In the genomic region with DNA sequence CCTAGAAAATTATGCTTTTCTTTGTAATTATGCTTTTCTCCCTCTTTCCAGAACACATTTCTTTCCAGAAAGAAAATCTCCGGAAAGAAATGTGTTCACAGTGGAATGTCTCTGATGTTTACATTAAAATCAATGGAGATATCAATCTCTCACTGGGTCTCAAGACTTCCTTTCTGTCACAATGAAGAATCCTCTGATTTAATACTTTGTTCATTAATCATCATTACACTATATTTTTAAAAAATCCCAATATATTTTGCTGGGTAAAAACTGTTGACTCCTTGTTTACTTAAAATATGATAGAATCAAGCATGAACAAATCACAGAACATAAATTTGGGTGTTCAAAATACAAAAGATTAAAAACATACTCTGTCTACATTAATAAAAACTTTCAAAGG, we compare ENCODE assay signal across 19 cellular contexts. TPM values are rescaled to one million over a fixed set of nuclear protein-coding genes. Genes with fewer than 3 reads are reported as not detected.
DNase-seq lines count a peak whose midpoint lies in the region; ATAC-seq and TF ChIP-seq lines count a peak whose summit lies in the region.
"Had no signal": no experiment of that assay in that cellular context is flagged by ENCODE, and none has a peak within 500 bp of the region (broad histone marks: within the 10 kb centered on the region; RNA-seq: fewer than 3 reads in every experiment).

No MANE protein-coding gene starts in this region.

- CTCF ChIA-PET in PC-9 (lab: Charles Lee), result no interaction called here
- CTCF ChIA-PET in activated naive CD4-positive, alpha-beta T cell treated with anti-CD3 and anti-CD28 coated beads for 36 hours (lab: Charles Lee), result interaction anchor here (0.6 to 0.7 kb wide), 2 partner anchors 165 to 351 kb away, joined by 3 read pairs; no protein-coding TSS in a partner anchor

- H3K4me3 ChIP-seq in PC-9 (no peak overlapping the region), ovary (no peak overlapping the region), esophagus muscularis mucosa (no peak overlapping the region)
- H3K4me3 ChIP-seq: GM23338, K562 had no signal

- H3K36me3 ChIP-seq in PC-9 (ENCODE audit: low read depth) (no peaks in the 10 kb centered on the region), ovary (no peaks in the 10 kb centered on the region), esophagus muscularis mucosa (no peaks in the 10 kb centered on the region)

- H3K4me1 Mint-ChIP-seq in osteocyte (ENCODE audit: unreplicated experiment), result peaks cover 10% of the 10 kb centered on the region
- H3K4me1 Mint-ChIP-seq in activated naive CD4-positive, alpha-beta T cell treated with anti-CD3 and anti-CD28 coated beads for 36 hours (ENCODE audit: low read depth), result peaks cover 5% of the 10 kb centered on the region

- BruUV-seq in PC-9 (replicated peaks; lab: Mats Ljungman, UMichigan), result no TSS peak

- intact Hi-C loops in PC-9 (cut with micrococcal nuclease; ENCODE audit: unreplicated experiment) (no loop called here), ovary (cut with DNase I) (no loop called here), esophagus muscularis mucosa (cut with DNase I) (no loop called here)
- intact Hi-C loops in activated naive CD4-positive, alpha-beta T cell treated with anti-CD3 and anti-CD28 coated beads for 36 hours (cut with micrococcal nuclease), result no loop called here

- H3K9me3 ChIP-seq in PC-9 (ENCODE audit: insufficient read depth, low read depth) (no peaks in the 10 kb centered on the region), ovary (no peaks in the 10 kb centered on the region), esophagus muscularis mucosa (no peaks in the 10 kb centered on the region)
- H3K9me3 ChIP-seq: Caco-2 had no signal

- no peaks in the 10 kb centered on the region for H3K9me2 ChIP-seq in PC-9 (ENCODE audit: insufficient read depth)

- H3K27ac ChIP-seq in PC-9 (no peak overlapping the region), ovary (no peak overlapping the region), esophagus muscularis mucosa (replicated peaks in 1 of 4) (no peak overlapping the region)
- H3K27ac ChIP-seq: C4-2B, HL-60 had no signal

- H4K20me1 ChIP-seq in PC-9 (ENCODE audit: insufficient read depth), result no peaks in the 10 kb centered on the region

- ATAC-seq in GM19035 (IDR thresholded peaks at IDR 0.05; ENCODE audit: unreplicated experiment), result no peak
- ATAC-seq: GM23338, K562 had no signal

- no peaks in the 10 kb centered on the region for H3F3A ChIP-seq in PC-9 (ENCODE audit: insufficient read depth, low read depth)

- no peak overlapping the region for H3K4me3 Mint-ChIP-seq in osteocyte (ENCODE audit: unreplicated experiment)
- H3K4me3 Mint-ChIP-seq in activated naive CD4-positive, alpha-beta T cell treated with anti-CD3 and anti-CD28 coated beads for 36 hours, result no peak overlapping the region
- H3K4me3 Mint-ChIP-seq: CD4-positive, alpha-beta T cell; GM23338 had no signal

- H2AFZ ChIP-seq in PC-9, result 0 out of 2 replicates have a peak overlapping the region, but pooled peaks have one; percentile 6

- TF ChIP-seq POLR2A in ovary (IDR thresholded peaks at IDR 0.05) (no peak), esophagus muscularis mucosa (IDR thresholded peaks at IDR 0.05; ENCODE audit: low read depth) (no peak)

- H3K9me3 Mint-ChIP-seq in osteocyte (ENCODE audit: unreplicated experiment), result no peaks in the 10 kb centered on the region
- H3K9me3 Mint-ChIP-seq in activated naive CD4-positive, alpha-beta T cell treated with anti-CD3 and anti-CD28 coated beads for 36 hours, result no peaks in the 10 kb centered on the region
- H3K9me3 Mint-ChIP-seq: CD4-positive, alpha-beta T cell had no signal

- peak overlapping the region; percentile 16 for H3K27ac Mint-ChIP-seq in osteocyte (ENCODE audit: unreplicated experiment)
- H3K27ac Mint-ChIP-seq in activated naive CD4-positive, alpha-beta T cell treated with anti-CD3 and anti-CD28 coated beads for 36 hours, result no peak overlapping the region
- H3K27ac Mint-ChIP-seq: CD4-positive, alpha-beta T cell; GM23338 had no signal

- TF ChIP-seq CTCF in PC-9 (conservative IDR thresholded peaks at IDR 0.05), result no peak
- no peak for TF ChIP-seq CTCF in osteocyte (IDR thresholded peaks at IDR 0.05)
- TF ChIP-seq CTCF in ovary (IDR thresholded peaks at IDR 0.05), result no peak
- TF ChIP-seq CTCF in esophagus muscularis mucosa (IDR thresholded peaks at IDR 0.05), result no peak

- POLR2A ChIA-PET in PC-9 (lab: Charles Lee; ENCODE audit: unreplicated experiment), result no interaction called here

- no peak for TF ChIP-seq EP300 in ovary (IDR thresholded peaks at IDR 0.05)
- no peak for TF ChIP-seq EP300 in esophagus muscularis mucosa (IDR thresholded peaks at IDR 0.05)

- no peaks in the 10 kb centered on the region for H3K79me2 ChIP-seq in PC-9 (ENCODE audit: low read depth)

- H3K36me3 Mint-ChIP-seq in osteocyte (ENCODE audit: unreplicated experiment), result no peaks in the 10 kb centered on the region
- H3K36me3 Mint-ChIP-seq in activated naive CD4-positive, alpha-beta T cell treated with anti-CD3 and anti-CD28 coated beads for 36 hours (ENCODE audit: low read depth), result no peaks in the 10 kb centered on the region

- 80 to 84% (median 83%) methylated on average over 1 of the region's 1 CpG for WGBS in ovary, 3 donors
- WGBS in esophagus muscularis mucosa, result 50% methylated on average over 1 of the region's 1 CpG

- H3K27me3 ChIP-seq in PC-9 (ENCODE audit: insufficient read depth, low read depth), result no peaks in the 10 kb centered on the region
- H3K27me3 ChIP-seq in ovary, result no peaks in the 10 kb centered on the region
- H3K27me3 ChIP-seq in esophagus muscularis mucosa, result no peaks in the 10 kb centered on the region

- H3K4me1 ChIP-seq in PC-9 (replicated peaks; ENCODE audit: insufficient read depth), result peaks cover 12% of the 10 kb centered on the region
- H3K4me1 ChIP-seq in ovary (ENCODE audit: insufficient read depth), result no peaks in the 10 kb centered on the region
- H3K4me1 ChIP-seq in esophagus muscularis mucosa, result no peaks in the 10 kb centered on the region

- DNase-seq in ELR (ENCODE audit: low read depth) (peak; percentile 33), PC-9 (peak in 1 of 2 experiments; percentile 60), osteocyte (ENCODE audit: extremely low spot score, unreplicated experiment) (no peak), ovary (no peak), esophagus muscularis mucosa (ENCODE audit: extremely low spot score) (no peak)
- no peak for DNase-seq in activated naive CD4-positive, alpha-beta T cell treated with anti-CD3 and anti-CD28 coated beads for 36 hours
- DNase-seq: AML-193; Caco-2; CD4-positive, alpha-beta T cell; HCEC 1CT had no signal

- H3K4me2 ChIP-seq in PC-9, result 0 out of 2 replicates have a peak overlapping the region, but pooled peaks have one; percentile 10
- H3K4me2 ChIP-seq: GM23338 had no signal

- no peaks in the 10 kb centered on the region for H3K27me3 Mint-ChIP-seq in osteocyte (ENCODE audit: unreplicated experiment)
- no peaks in the 10 kb centered on the region for H3K27me3 Mint-ChIP-seq in activated naive CD4-positive, alpha-beta T cell treated with anti-CD3 and anti-CD28 coated beads for 36 hours (ENCODE audit: low read depth)
- H3K27me3 Mint-ChIP-seq: CD4-positive, alpha-beta T cell had no signal

RNA-seq across cellular contexts. Expression of gene TGFBR3, which starts 26.3 kb away (rescaled TPM):
- total RNA-seq in PC-9 (2021) (1.6 and 2.5 TPM in 2 replicates), osteocyte (14.1 and 17.2 TPM in 2 replicates), ovary (100 to 1,000 TPM in 6 of 7 donors, 10 to 100 TPM in 1; 92.4 to 442 (median 174) TPM), esophagus muscularis mucosa (100 to 1,000 TPM; 176 to 262 (median 188) TPM)
- total RNA-seq in activated naive CD4-positive, alpha-beta T cell treated with anti-CD3 and anti-CD28 coated beads for 36 hours, result 1 to 10 TPM; 3.2 to 3.3 TPM
- polyA plus RNA-seq in ovary, result 100 to 1,000 TPM; 102 to 142 TPM

RNA-seq across cellular contexts. Expression of gene BRDT, which starts 36.9 kb away (rescaled TPM):
- total RNA-seq in PC-9 (2021) (not detected in 2 replicates), osteocyte (not detected in 2 replicates), ovary (not detected), esophagus muscularis mucosa (not detected)
- not detected for total RNA-seq in activated naive CD4-positive, alpha-beta T cell treated with anti-CD3 and anti-CD28 coated beads for 36 hours
- under 1 TPM in 1 of 2 donors, not detected in 1; 0.17 TPM for polyA plus RNA-seq in ovary
- total RNA-seq: Caco-2; CD4-positive, alpha-beta T cell; G401; HT1080; IMR-90; K562 had no signal
- polyA plus RNA-seq: BJ, IMR-90 had no signal
